In genomic region chr20:32893878-32894483, GRCh38 we compare ENCODE assay signal across 11 cellular contexts. TPM values are rescaled to one million over a fixed set of nuclear protein-coding genes. Genes with fewer than 3 reads are reported as not detected.
DNase-seq lines count a peak whose midpoint lies in the region; ATAC-seq, FAIRE-seq and TF ChIP-seq lines count a peak whose summit lies in the region.
"Had no signal": no experiment of that assay in that cellular context is flagged by ENCODE, and none has a peak within 500 bp of the region (broad histone marks: within the 10 kb centered on the region; RNA-seq: fewer than 3 reads in every experiment).

No MANE protein-coding gene starts in this region.

- no peak overlapping the region for H3K27ac ChIP-seq in endothelial cell of umbilical vein (ENCODE audit: insufficient read depth, low read depth, low read length)
- no peak overlapping the region for H3K27ac ChIP-seq in tibial artery

- H3K36me3 Mint-ChIP-seq in activated naive CD4-positive, alpha-beta T cell treated with anti-CD3 and anti-CD28 coated beads for 36 hours (ENCODE audit: low read depth), result no peaks in the 10 kb centered on the region

- H3K9ac ChIP-seq in endothelial cell of umbilical vein (replicated peaks; ENCODE audit: extremely low read depth, insufficient read depth, low read length), result no peak overlapping the region

- H2AFZ ChIP-seq in endothelial cell of umbilical vein (ENCODE audit: low read depth, low read length), result no peak overlapping the region

- FAIRE-seq in endothelial cell of umbilical vein (lab: Jason Lieb, UNC), result no peak
- FAIRE-seq: GM18507 had no signal

- dilution Hi-C loops in endothelial cell of umbilical vein (cut with MboI; ENCODE audit: extremely low pct_ligation_motif_present, low sequenced_read_pairs), result no loop called here

- TF ChIP-seq CTCF in endothelial cell of umbilical vein (IDR thresholded peaks at IDR 0.05; ENCODE audit: extremely low read depth in 1 of 2, insufficient read depth in 1 of 2, low read depth in 1 of 2, low read length in 2 of 2) (peak; percentile 23 to 73), tibial artery (IDR thresholded peaks at IDR 0.05) (no peak)

- H3K4me1 ChIP-seq in endothelial cell of umbilical vein (ENCODE audit: control insufficient read depth, extremely low read depth, insufficient read depth, low read length) (no peaks in the 10 kb centered on the region), tibial artery (no peaks in the 10 kb centered on the region)

- POLR2A ChIA-PET in endothelial cell of umbilical vein (lab: Charles Lee), result no interaction called here

- H3K9me3 Mint-ChIP-seq in activated naive CD4-positive, alpha-beta T cell treated with anti-CD3 and anti-CD28 coated beads for 36 hours, result no peaks in the 10 kb centered on the region

- intact Hi-C loops in activated naive CD4-positive, alpha-beta T cell treated with anti-CD3 and anti-CD28 coated beads for 36 hours (cut with micrococcal nuclease), result loop anchor here (1.0 kb wide), 1 partner anchor 104 kb away; no protein-coding TSS in a partner anchor
- intact Hi-C loops in endothelial cell of umbilical vein (cut with micrococcal nuclease) (loop anchor here (1.0 kb wide), 1 partner anchor 104 kb away; no protein-coding TSS in a partner anchor), tibial artery (cut with DNase I; ENCODE audit: low total_unique reads) (no loop called here)

- H3K27ac Mint-ChIP-seq in activated naive CD4-positive, alpha-beta T cell treated with anti-CD3 and anti-CD28 coated beads for 36 hours, result no peak overlapping the region

- no peaks in the 10 kb centered on the region for H3K27me3 Mint-ChIP-seq in activated naive CD4-positive, alpha-beta T cell treated with anti-CD3 and anti-CD28 coated beads for 36 hours (ENCODE audit: low read depth)

- no peaks in the 10 kb centered on the region for H3K9me1 ChIP-seq in endothelial cell of umbilical vein (replicated peaks; ENCODE audit: control insufficient read depth, extremely low read depth, insufficient read depth, low read length)

- no peak for TF ChIP-seq POLR2A in endothelial cell of umbilical vein (IDR thresholded peaks at IDR 0.05; ENCODE audit: low read depth, low read length)

- H3K4me2 ChIP-seq in endothelial cell of umbilical vein (ENCODE audit: insufficient read depth, low read length), result no peak overlapping the region

- no peaks in the 10 kb centered on the region for H3K36me3 ChIP-seq in endothelial cell of umbilical vein (ENCODE audit: control insufficient read depth in 2 of 2, extremely low read depth in 1 of 2, insufficient read depth in 2 of 2, low read length in 2 of 2)
- H3K36me3 ChIP-seq in tibial artery, result no peaks in the 10 kb centered on the region

- CTCF ChIA-PET in activated naive CD4-positive, alpha-beta T cell treated with anti-CD3 and anti-CD28 coated beads for 36 hours (lab: Charles Lee), result interaction anchor here (1.9 kb wide), 1 partner anchor 104 kb away, joined by 9 read pairs; no protein-coding TSS in a partner anchor
- CTCF ChIA-PET in endothelial cell of umbilical vein (lab: Charles Lee), result interaction anchor here (0.6 to 4.8 kb wide), 6 partner anchors 18 to 220 kb away, joined by 3 to 33 read pairs (median 3); partner anchors contain the start of gene C20orf203

- ATAC-seq in HG03342 (IDR thresholded peaks at IDR 0.05; ENCODE audit: unreplicated experiment) (no peak), GM18517 (IDR thresholded peaks at IDR 0.05; ENCODE audit: unreplicated experiment) (no peak)

- H3K4me3 ChIP-seq in endothelial cell of umbilical vein (replicated peaks in 1 of 3; ENCODE audit: insufficient read depth in 1 of 3, low read depth in 1 of 3, low read length in 3 of 3), result no peak overlapping the region
- no peak overlapping the region for H3K4me3 ChIP-seq in tibial artery

- no peaks in the 10 kb centered on the region for H3K79me2 ChIP-seq in endothelial cell of umbilical vein (ENCODE audit: control insufficient read depth, insufficient read depth, low read length)

- no peak overlapping the region for H3K4me3 Mint-ChIP-seq in activated naive CD4-positive, alpha-beta T cell treated with anti-CD3 and anti-CD28 coated beads for 36 hours

- H3K27me3 ChIP-seq in endothelial cell of umbilical vein (ENCODE audit: control insufficient read depth in 2 of 2, insufficient read depth in 2 of 2, low read length in 2 of 2), result no peaks in the 10 kb centered on the region
- no peaks in the 10 kb centered on the region for H3K27me3 ChIP-seq in tibial artery

- H3K9me3 ChIP-seq in endothelial cell of umbilical vein (replicated peaks; ENCODE audit: control insufficient read depth, insufficient read depth, low read length) (no peaks in the 10 kb centered on the region), tibial artery (no peaks in the 10 kb centered on the region)

- DNase-seq in activated naive CD4-positive, alpha-beta T cell treated with anti-CD3 and anti-CD28 coated beads for 36 hours, result peak; percentile 41
- no peak for DNase-seq in activated naive CD4-positive, alpha-beta T cell treated with anti-CD3 and anti-CD28 coated beads, Interleukin-2, amount 50 U/mL, for 16 hours
- DNase-seq in M059J (ENCODE audit: low read depth), result peak; percentile 32
- no peak for DNase-seq in endothelial cell of umbilical vein (ENCODE audit: low read depth, low spot score)
- DNase-seq in stimulated activated CD8-positive, alpha-beta memory T cell treated with anti-CD3 and anti-CD28 coated beads, Interleukin-4, amount 100 ng/mL, for 48 hours, result peak; percentile 32
- DNase-seq in tibial artery, result no peak
- DNase-seq: effector memory CD4-positive, alpha-beta T cell; NCI-H774 had no signal

- H4K20me1 ChIP-seq in endothelial cell of umbilical vein (replicated peaks; ENCODE audit: control insufficient read depth, extremely low read depth, insufficient read depth, low read length), result no peaks in the 10 kb centered on the region

- H3K4me1 Mint-ChIP-seq in activated naive CD4-positive, alpha-beta T cell treated with anti-CD3 and anti-CD28 coated beads for 36 hours (ENCODE audit: low read depth), result peaks cover 4% of the 10 kb centered on the region

- no TSS peak for BruUV-seq in endothelial cell of umbilical vein (replicated peaks; lab: Mats Ljungman, UMichigan)

TF ChIP-seq in endothelial cell of umbilical vein, 7 proteins besides CTCF, POLR2A, EP300 and RAD21:
- TF ChIP-seq POLR2AphosphoS5 (IDR thresholded peaks at IDR 0.05; ENCODE audit: insufficient read depth, low read depth, low read length) (no peak), MYC (IDR thresholded peaks at IDR 0.05; ENCODE audit: low read depth, low read length) (no peak), MAX (IDR thresholded peaks at IDR 0.05; ENCODE audit: insufficient read depth, insufficient read length) (no peak), JUN (IDR thresholded peaks at IDR 0.05; ENCODE audit: borderline replicate concordance, insufficient read depth, insufficient read length, low read depth) (no peak), EZH2 (IDR thresholded peaks at IDR 0.05; ENCODE audit: borderline replicate concordance, low read depth, low read length, severe bottlenecking) (no peak), GATA2 (IDR thresholded peaks at IDR 0.05; ENCODE audit: insufficient read depth, insufficient read length, low read depth, low read length) (no peak), FOS (IDR thresholded peaks at IDR 0.05; ENCODE audit: borderline replicate concordance, insufficient read depth, low read length) (no peak)

RNA-seq across cellular contexts. Expression of gene EFCAB8, which starts 35.3 kb away (rescaled TPM):
- total RNA-seq in activated naive CD4-positive, alpha-beta T cell treated with anti-CD3 and anti-CD28 coated beads for 36 hours, result under 1 TPM; 0.45 to 0.57 TPM
- not detected in 2 replicates for total RNA-seq in M059J (2014; rRNA removed; shearing (Covaris generic))
- total RNA-seq in endothelial cell of umbilical vein, result 0.31 and 0.60 TPM in 2 replicates
- polyA plus RNA-seq in endothelial cell of umbilical vein, result 0.01 and 0.08 TPM in 2 replicates
- polyA plus RNA-seq in endothelial cell of umbilical vein (2011; cell fraction: cytosol; rRNA removed), result 0.04 TPM in 1 of 2 replicates, not detected in the other
- 0.22 and 1.7 TPM in 2 replicates for polyA plus RNA-seq in endothelial cell of umbilical vein (2011; cell fraction: nucleus; rRNA removed)
- not detected in 2 replicates for polyA plus RNA-seq in endothelial cell of umbilical vein (2012)
- polyA minus RNA-seq in endothelial cell of umbilical vein, result 0.23 TPM in 1 of 2 replicates, not detected in the other
- polyA minus RNA-seq in endothelial cell of umbilical vein (2011; cell fraction: cytosol; rRNA and poly(A)+ RNA removed), result not detected
- polyA minus RNA-seq in endothelial cell of umbilical vein (2011; cell fraction: nucleus; rRNA and poly(A)+ RNA removed), result 0.87 TPM in 1 of 2 replicates, not detected in the other

Comparison
In these comparisons a context has a peak if more than half of its experiments do, and no peak if none do; other contexts are left out.
1. DNase-seq: peak in activated naive CD4-positive, alpha-beta T cell treated with anti-CD3 and anti-CD28 coated beads for 36 hours (single experiment), M059J (single experiment) and stimulated activated CD8-positive, alpha-beta memory T cell treated with anti-CD3 and anti-CD28 coated beads, Interleukin-4, amount 100 ng/mL, for 48 hours (single experiment); none in activated naive CD4-positive, alpha-beta T cell treated with anti-CD3 and anti-CD28 coated beads, Interleukin-2, amount 50 U/mL, for 16 hours (single experiment), endothelial cell of umbilical vein (single experiment) and tibial artery (0 of 2).
2. CTCF ChIP-seq: peak in endothelial cell of umbilical vein (2 of 2); none in tibial artery (0 of 2).